In genomic region chr19:16452321-16452720, GRCh38 we compare ENCODE assay signal across 17 cellular contexts. TPM values are rescaled to one million over a fixed set of nuclear protein-coding genes. Genes with fewer than 3 reads are reported as not detected.
DNase-seq lines count a peak whose midpoint lies in the region; ATAC-seq and TF ChIP-seq lines count a peak whose summit lies in the region.
"Had no signal": no experiment of that assay in that cellular context is flagged by ENCODE, and none has a peak within 500 bp of the region (broad histone marks: within the 10 kb centered on the region; RNA-seq: fewer than 3 reads in every experiment).

No MANE protein-coding gene starts in this region.

- peaks cover 11% of the 10 kb centered on the region for H3K4me1 ChIP-seq in NT2/D1 (ENCODE audit: insufficient read depth, insufficient read length)
- peaks cover 54 to 62% of the 10 kb centered on the region in 2 donors for H3K4me1 ChIP-seq in gastrocnemius medialis

- H3K27me3 ChIP-seq in NT2/D1 (ENCODE audit: insufficient read depth, insufficient read length) (no peaks in the 10 kb centered on the region), gastrocnemius medialis (no peaks in the 10 kb centered on the region)

- in situ Hi-C loops in gastrocnemius medialis (cut with MboI; ENCODE audit: low sequenced_read_pairs in 4 of 4): loop anchor here in 2 of 4 donors (25.0 kb wide), 1 partner anchor 1585 kb away; no protein-coding TSS in a partner anchor

- intact Hi-C loops in Right ventricle myocardium superior (cut with DNase I): no loop called here
- intact Hi-C loops in cardiac septum (cut with DNase I): no loop called here
- intact Hi-C loops in gastrocnemius medialis (cut with DNase I; ENCODE audit: low total_unique reads): no loop called here

- peak in 1 of 2 donors; percentile 12 for TF ChIP-seq POLR2A in gastrocnemius medialis (IDR thresholded peaks at IDR 0.05)

- DNase-seq in Right ventricle myocardium superior (no peak), cardiac septum (ENCODE audit: low spot score) (no peak), NT2/D1 (ENCODE audit: low read depth, low spot score) (peak; percentile 62), islet precursor cell (peak; percentile 97), gastrocnemius medialis (peak in 1 of 2 donors; percentile 59), T-helper 9 cell (no peak)
- DNase-seq: 8988T, C1 segment of cervical spinal cord, DMS153, GM23248, NCI-H1105 treated with DMSO at 0.1 percent for 48 hours, NCI-H187 treated with DMSO at 0.1 percent for 48 hours, NCI-H510A, NCI-H82 had no signal

- no peaks in the 10 kb centered on the region for H3K9me3 ChIP-seq in NT2/D1 (ENCODE audit: insufficient read depth, low read length)
- no peaks in the 10 kb centered on the region for H3K9me3 ChIP-seq in gastrocnemius medialis

- peak overlapping the region; percentile 91 to 99 (median 96) for H3K27ac ChIP-seq in gastrocnemius medialis
- H3K27ac ChIP-seq: GM23248, KMS-11 had no signal

- ATAC-seq in Right ventricle myocardium superior (ENCODE audit: poor library complexity) (peak; percentile 22), gastrocnemius medialis (peak in 1 of 2 donors; percentile 36), HG03135 (IDR thresholded peaks at IDR 0.05; ENCODE audit: unreplicated experiment) (no peak), HG03159 (IDR thresholded peaks at IDR 0.05; ENCODE audit: unreplicated experiment) (no peak)

- no peak for TF ChIP-seq CTCF in gastrocnemius medialis (IDR thresholded peaks at IDR 0.05 in 4 of 5, conservative IDR thresholded peaks at IDR 0.05 in 1 of 5)

- H3K9ac ChIP-seq in NT2/D1 (ENCODE audit: insufficient read length, low read depth): no peak overlapping the region
- H3K9ac ChIP-seq: GM23248, KMS-11 had no signal

- H3K36me3 ChIP-seq in NT2/D1 (ENCODE audit: insufficient read depth, insufficient read length, low read length): peaks cover 4% of the 10 kb centered on the region
- no peaks in the 10 kb centered on the region for H3K36me3 ChIP-seq in gastrocnemius medialis

- H3K4me3 ChIP-seq in NT2/D1 (ENCODE audit: insufficient read length, low read depth): no peak overlapping the region
- H3K4me3 ChIP-seq in gastrocnemius medialis: no peak overlapping the region
- H3K4me3 ChIP-seq: GM23248 had no signal

RNA-seq across cellular contexts. Expression of gene EPS15L1, which starts 19.4 kb away (rescaled TPM):
- total RNA-seq in Right ventricle myocardium superior (76.1 TPM), cardiac septum (48.4 TPM), gastrocnemius medialis (10 to 100 TPM; 52.5 to 61.7 (median 59.7) TPM)

RNA-seq across cellular contexts. Expression of gene CALR3, which starts 43.6 kb away (rescaled TPM):
- total RNA-seq in Right ventricle myocardium superior (not detected), cardiac septum (not detected), gastrocnemius medialis (not detected)
- total RNA-seq: GM23248 had no signal

RNA-seq across cellular contexts. Expression of gene C19orf44, which starts 43.9 kb away (rescaled TPM):
- total RNA-seq in Right ventricle myocardium superior (3.6 TPM), cardiac septum (3.1 TPM), gastrocnemius medialis (1 to 10 TPM; 4.1 to 7.1 (median 5.0) TPM)

Comparison
In these comparisons a context has a peak if more than half of its experiments do, and no peak if none do; other contexts are left out.
1. DNase-seq: peak in NT2/D1 (single experiment) and islet precursor cell (single experiment); none in Right ventricle myocardium superior (single experiment), cardiac septum (single experiment) and T-helper 9 cell (single experiment).